In genomic region chr9:132383462-132383883, GRCh38 we compare ENCODE assay signal across 14 cellular contexts. TPM values are rescaled to one million over a fixed set of nuclear protein-coding genes. Genes with fewer than 3 reads are reported as not detected.
DNase-seq lines count a peak whose midpoint lies in the region; ATAC-seq and TF ChIP-seq lines count a peak whose summit lies in the region.
"Had no signal": no experiment of that assay in that cellular context is flagged by ENCODE, and none has a peak within 500 bp of the region (broad histone marks: within the 10 kb centered on the region; RNA-seq: fewer than 3 reads in every experiment).

No MANE protein-coding gene starts in this region.

- peaks cover 30 to 48% (median 47%) of the 10 kb centered on the region in 3 donors for H3K4me1 Mint-ChIP-seq in IgD-negative memory B cell

- H3K36me3 Mint-ChIP-seq in IgD-negative memory B cell = peaks cover 8% of the 10 kb centered on the region

- H3K4me2 ChIP-seq in DOHH2 (ENCODE audit: low read length) = peak overlapping the region; percentile 97
- no peak overlapping the region for H3K4me2 ChIP-seq in smooth muscle cell

- H3K27ac ChIP-seq in DOHH2 (ENCODE audit: low read depth, low read length) (peak overlapping the region; percentile 99), smooth muscle cell (ENCODE audit: low read depth) (no peak overlapping the region)

- TF ChIP-seq CTCF in DOHH2 (IDR thresholded peaks at IDR 0.05; ENCODE audit: low read depth, low read length, poor library complexity, severe bottlenecking) = peak; percentile 46
- no peak for TF ChIP-seq CTCF in smooth muscle cell (IDR thresholded peaks at IDR 0.05; ENCODE audit: borderline replicate concordance, insufficient read depth, poor library complexity, severe bottlenecking)

- 96% methylated on average over 10 of the region's 10 CpGs for WGBS in smooth muscle cell (ENCODE audit: low lambda C conversion rate)

- in situ Hi-C loops in GM18951 (cut with MboI; ENCODE audit: low sequenced_read_pairs, unreplicated experiment) = no loop called here

- H3K79me2 ChIP-seq in DOHH2 (ENCODE audit: control insufficient read depth, low read length) (peaks cover 19% of the 10 kb centered on the region), smooth muscle cell (ENCODE audit: low read depth) (no peaks in the 10 kb centered on the region)

- no peak for ATAC-seq in sciatic nerve

- H3K4me3 ChIP-seq in DOHH2 (ENCODE audit: low read length) (peak overlapping the region; percentile 72), smooth muscle cell (no peak overlapping the region)

- intact Hi-C loops in sciatic nerve (cut with DNase I) = no loop called here

- no peaks in the 10 kb centered on the region for H3K9me2 ChIP-seq in DOHH2 (replicated peaks; ENCODE audit: control insufficient read depth, low read length)

- peak overlapping the region; percentile 79 to 92 (median 88) for H3K4me3 Mint-ChIP-seq in IgD-negative memory B cell

- H3K27me3 Mint-ChIP-seq in IgD-negative memory B cell = peaks cover 3% of the 10 kb centered on the region

- TF ChIP-seq POLR2A in GM18951 (IDR thresholded peaks at IDR 0.05; ENCODE audit: extremely low read depth, insufficient read depth, insufficient read length) = peak; percentile 46

- peak; percentile 65 for DNase-seq in germinal center (ENCODE audit: low spot score)
- no peak for DNase-seq in KG1 (lab: John Stamatoyannopoulos, UW)
- no peak for DNase-seq in GOT3 (lab: John Stamatoyannopoulos, UW)
- no peak for DNase-seq in smooth muscle cell (lab: John Stamatoyannopoulos, UW; ENCODE audit: unreplicated experiment)
- no peak for DNase-seq in sciatic nerve (ENCODE audit: low spot score)
- DNase-seq: activated CD4-positive, alpha-beta T cell treated with anti-CD3 and anti-CD28 coated beads, Interleukin-2, amount 50 U/mL, for 48 hours; amniotic stem cell; kidney glomerular epithelial cell; NCI-H146; NCI-H82 had no signal

- H2AFZ ChIP-seq in smooth muscle cell (ENCODE audit: low read depth) = no peak overlapping the region

- H3K9me3 ChIP-seq in DOHH2 (ENCODE audit: control insufficient read depth, insufficient read depth, low read length) (no peaks in the 10 kb centered on the region), smooth muscle cell (replicated peaks; ENCODE audit: low read depth) (no peaks in the 10 kb centered on the region)

- H3K27ac Mint-ChIP-seq in IgD-negative memory B cell = peak overlapping the region; percentile 91 to 99 (median 97)

- no peaks in the 10 kb centered on the region for H3K27me3 ChIP-seq in DOHH2 (ENCODE audit: control insufficient read depth, low read length)
- H3K27me3 ChIP-seq in smooth muscle cell (ENCODE audit: low read depth) = no peaks in the 10 kb centered on the region

- peaks cover 79% of the 10 kb centered on the region for H3K36me3 ChIP-seq in DOHH2 (ENCODE audit: control insufficient read depth, low read length)
- no peaks in the 10 kb centered on the region for H3K36me3 ChIP-seq in smooth muscle cell (ENCODE audit: low read depth)

- H3K9me3 Mint-ChIP-seq in IgD-negative memory B cell = no peaks in the 10 kb centered on the region

- H3K9ac ChIP-seq in smooth muscle cell (ENCODE audit: low read depth) = no peak overlapping the region

- H4K20me1 ChIP-seq in DOHH2 (ENCODE audit: control insufficient read depth, insufficient read depth, low read depth, low read length) (no peaks in the 10 kb centered on the region), smooth muscle cell (ENCODE audit: low read depth) (no peaks in the 10 kb centered on the region)

- peaks cover 79% of the 10 kb centered on the region for H3K4me1 ChIP-seq in DOHH2 (ENCODE audit: control insufficient read depth, low read length)
- H3K4me1 ChIP-seq in smooth muscle cell (ENCODE audit: low read depth) = no peaks in the 10 kb centered on the region

- H3F3A ChIP-seq in DOHH2 (ENCODE audit: control insufficient read depth, insufficient read depth) (peaks cover 42% of the 10 kb centered on the region), smooth muscle cell (ENCODE audit: low read depth) (peaks cover 3% of the 10 kb centered on the region)

RNA-seq across cellular contexts. Expression of gene TTF1, which starts 23.2 kb away (rescaled TPM):
- polyA plus RNA-seq in IgD-negative memory B cell = 8.6 TPM
- 8.9 and 16.4 TPM in 2 replicates for total RNA-seq in smooth muscle cell
- polyA plus RNA-seq in smooth muscle cell = 5.5 and 7.8 TPM in 2 replicates
- 15.6 TPM for total RNA-seq in sciatic nerve

RNA-seq across cellular contexts. Expression of gene CFAP77, which starts 26.5 kb away (rescaled TPM):
- polyA plus RNA-seq in IgD-negative memory B cell (not detected), smooth muscle cell (0.31 TPM in 1 of 2 replicates, not detected in the other)
- total RNA-seq in smooth muscle cell (not detected in 2 replicates), sciatic nerve (not detected)
- total RNA-seq: HT-29 had no signal

RNA-seq across cellular contexts. Expression of gene SETX, which starts 28.7 kb away (rescaled TPM):
- polyA plus RNA-seq in IgD-negative memory B cell (39.3 TPM), smooth muscle cell (11.4 and 13.5 TPM in 2 replicates)
- total RNA-seq in smooth muscle cell (50.9 and 66.0 TPM in 2 replicates), sciatic nerve (66.7 TPM)
